ENCODE assay signal across 15 cellular contexts in the genomic region with DNA sequence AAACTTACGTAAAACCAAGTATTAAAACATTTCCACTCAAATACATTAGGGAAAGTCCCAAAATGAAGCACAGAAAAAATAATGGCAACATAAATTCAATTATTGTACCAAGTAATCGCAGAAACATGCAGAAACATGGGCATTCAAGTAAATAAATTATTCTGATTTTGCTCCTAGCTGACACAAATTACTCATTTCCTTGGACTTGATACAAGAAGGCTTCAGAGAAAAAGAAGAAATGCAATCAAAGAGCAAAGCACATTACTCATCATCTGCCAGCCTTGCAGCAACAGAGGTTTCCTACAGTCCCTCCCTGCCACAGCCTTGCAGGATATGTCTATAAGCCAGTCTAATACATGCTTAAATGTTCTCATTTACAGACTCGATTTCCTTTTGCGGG.
A peak's percentile ranks its signal among the peaks of the same experiment; 100 is the strongest.
DNase-seq lines count a peak whose midpoint lies in the region; ATAC-seq, FAIRE-seq and TF ChIP-seq lines count a peak whose summit lies in the region.
"Had no signal": no experiment of that assay in that cellular context is flagged by ENCODE, and none has a peak within 500 bp of the region (broad histone marks: within the 10 kb centered on the region; RNA-seq: fewer than 3 reads in every experiment).

No MANE protein-coding gene starts in this region.

- H3K36me3 ChIP-seq in adipocyte (ENCODE audit: control insufficient read depth, insufficient read depth, low read length, severe bottlenecking) = no peaks in the 10 kb centered on the region

- peaks cover 10% of the 10 kb centered on the region for H3K27me3 ChIP-seq in adipocyte (replicated peaks; ENCODE audit: control insufficient read depth, insufficient read depth, low read length)

- no peak overlapping the region for H3K27ac Mint-ChIP-seq in effector memory CD8-positive, alpha-beta T cell
- H3K27ac Mint-ChIP-seq: WTC11 had no signal

- no peak for TF ChIP-seq POLR2A in H54 (IDR thresholded peaks at IDR 0.05; ENCODE audit: low read depth, low read length)

- peak; percentile 92 for DNase-seq in A172 (ENCODE audit: low spot score)
- no peak for DNase-seq in H54 (ENCODE audit: insufficient read length, low spot score)
- peak; percentile 74 for DNase-seq in adipocyte (ENCODE audit: low read depth)
- DNase-seq in fibroblast of villous mesenchyme (ENCODE audit: low read depth) = peak; percentile 33
- DNase-seq in effector memory CD8-positive, alpha-beta T cell = no peak
- DNase-seq in NCI-H1092 treated with DMSO at 0.1 percent for 48 hours (lab: John Stamatoyannopoulos, UW) = no peak
- DNase-seq in NCI-H2029 (lab: John Stamatoyannopoulos, UW) = no peak
- DNase-seq: 8988T; activated naive CD4-positive, alpha-beta T cell treated with anti-CD3 and anti-CD28 coated beads, Interleukin-2, amount 50 U/mL, for 16 hours; cerebellar nuclear complex; mesendoderm; occipital lobe had no signal

- TF ChIP-seq CTCF in fibroblast of villous mesenchyme (IDR thresholded peaks at IDR 0.05; ENCODE audit: insufficient read depth, low read depth, low read length) = no peak

- no peaks in the 10 kb centered on the region for H3K9me3 ChIP-seq in adipocyte (ENCODE audit: control insufficient read depth, low read length)

- H3K4me3 ChIP-seq in adipocyte (ENCODE audit: low read length) (no peak overlapping the region), fibroblast of villous mesenchyme (ENCODE audit: low read depth, low read length) (no peak overlapping the region)

- H3K4me3 Mint-ChIP-seq in effector memory CD8-positive, alpha-beta T cell = no peak overlapping the region
- H3K4me3 Mint-ChIP-seq: WTC11 had no signal

- peak; percentile 57 for FAIRE-seq in H54 (lab: Jason Lieb, UNC)
- FAIRE-seq: D721Med had no signal

- H3K36me3 Mint-ChIP-seq in effector memory CD8-positive, alpha-beta T cell (ENCODE audit: insufficient read depth) = no peaks in the 10 kb centered on the region
- H3K36me3 Mint-ChIP-seq: WTC11 had no signal

- H3K9me3 Mint-ChIP-seq in effector memory CD8-positive, alpha-beta T cell = peaks cover 4 to 30% of the 10 kb centered on the region in 2 donors

- no peak for ATAC-seq in GM18517 (IDR thresholded peaks at IDR 0.05; ENCODE audit: unreplicated experiment)
- ATAC-seq in effector memory CD8-positive, alpha-beta T cell (replicated peaks) = no peak
- ATAC-seq: WTC11 had no signal

- H3K4me1 ChIP-seq in adipocyte (ENCODE audit: control insufficient read depth, insufficient read depth, low read length) = peaks cover 7% of the 10 kb centered on the region

- no peaks in the 10 kb centered on the region for H3K4me1 Mint-ChIP-seq in effector memory CD8-positive, alpha-beta T cell (ENCODE audit: low read depth in 2 of 2)
- H3K4me1 Mint-ChIP-seq: WTC11 had no signal

- no peak overlapping the region for H3K9ac ChIP-seq in adipocyte (ENCODE audit: low read length)

- H3K27me3 Mint-ChIP-seq in effector memory CD8-positive, alpha-beta T cell = no peaks in the 10 kb centered on the region

Comparison
In these comparisons a context has a peak if more than half of its experiments do, and no peak if none do; other contexts are left out.
1. DNase-seq: peak in A172 (single experiment), adipocyte (single experiment) and fibroblast of villous mesenchyme (single experiment); none in H54 (single experiment), effector memory CD8-positive, alpha-beta T cell (0 of 3), NCI-H1092 treated with DMSO at 0.1 percent for 48 hours (single experiment) and NCI-H2029 (single experiment).